Comparison of ENCODE assay signal across 1 cellular context in genomic region chr6:18154507-18155272, GRCh38.
TF ChIP-seq lines count a peak whose summit lies in the region.

TPMT (minus strand) TSS chr6:18155077; CDS start chr6:18149127, 5,950 bp downstream.

TF ChIP-seq in HepG2, 621 proteins besides CTCF, POLR2A, EP300 and RAD21 (continued from another document and continues in another):
- TF ChIP-seq, protein P1, sequence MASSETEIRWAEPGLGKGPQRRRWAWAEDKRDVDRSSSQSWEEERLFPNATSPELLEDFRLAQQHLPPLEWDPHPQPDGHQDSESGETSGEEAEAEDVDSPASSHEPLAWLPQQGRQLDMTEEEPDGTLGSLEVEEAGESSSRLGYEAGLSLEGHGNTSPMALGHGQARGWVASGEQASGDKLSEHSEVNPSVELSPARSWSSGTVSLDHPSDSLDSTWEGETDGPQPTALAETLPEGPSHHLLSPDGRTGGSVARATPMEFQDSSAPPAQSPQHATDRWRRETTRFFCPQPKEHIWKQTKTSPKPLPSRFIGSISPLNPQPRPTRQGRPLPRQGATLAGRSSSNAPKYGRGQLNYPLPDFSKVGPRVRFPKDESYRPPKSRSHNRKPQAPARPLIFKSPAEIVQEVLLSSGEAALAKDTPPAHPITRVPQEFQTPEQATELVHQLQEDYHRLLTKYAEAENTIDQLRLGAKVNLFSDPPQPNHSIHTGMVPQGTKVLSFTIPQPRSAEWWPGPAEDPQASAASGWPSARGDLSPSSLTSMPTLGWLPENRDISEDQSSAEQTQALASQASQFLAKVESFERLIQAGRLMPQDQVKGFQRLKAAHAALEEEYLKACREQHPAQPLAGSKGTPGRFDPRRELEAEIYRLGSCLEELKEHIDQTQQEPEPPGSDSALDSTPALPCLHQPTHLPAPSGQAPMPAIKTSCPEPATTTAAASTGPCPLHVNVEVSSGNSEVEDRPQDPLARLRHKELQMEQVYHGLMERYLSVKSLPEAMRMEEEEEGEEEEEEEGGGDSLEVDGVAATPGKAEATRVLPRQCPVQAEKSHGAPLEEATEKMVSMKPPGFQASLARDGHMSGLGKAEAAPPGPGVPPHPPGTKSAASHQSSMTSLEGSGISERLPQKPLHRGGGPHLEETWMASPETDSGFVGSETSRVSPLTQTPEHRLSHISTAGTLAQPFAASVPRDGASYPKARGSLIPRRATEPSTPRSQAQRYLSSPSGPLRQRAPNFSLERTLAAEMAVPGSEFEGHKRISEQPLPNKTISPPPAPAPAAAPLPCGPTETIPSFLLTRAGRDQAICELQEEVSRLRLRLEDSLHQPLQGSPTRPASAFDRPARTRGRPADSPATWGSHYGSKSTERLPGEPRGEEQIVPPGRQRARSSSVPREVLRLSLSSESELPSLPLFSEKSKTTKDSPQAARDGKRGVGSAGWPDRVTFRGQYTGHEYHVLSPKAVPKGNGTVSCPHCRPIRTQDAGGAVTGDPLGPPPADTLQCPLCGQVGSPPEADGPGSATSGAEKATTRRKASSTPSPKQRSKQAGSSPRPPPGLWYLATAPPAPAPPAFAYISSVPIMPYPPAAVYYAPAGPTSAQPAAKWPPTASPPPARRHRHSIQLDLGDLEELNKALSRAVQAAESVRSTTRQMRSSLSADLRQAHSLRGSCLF (CRISPR knock-in tag; IDR thresholded peaks at IDR 0.05; ENCODE audit: borderline replicate concordance) = no peak
- no peak for TF ChIP-seq BHLHE40 (IDR thresholded peaks at IDR 0.05; ENCODE audit: low read length)
- TF ChIP-seq ZSCAN12 (CRISPR knock-in tag; IDR thresholded peaks at IDR 0.05) = no peak
- TF ChIP-seq ISL2 (CRISPR knock-in tag; IDR thresholded peaks at IDR 0.05) = no peak; the same call in 1 of the 2 replicates
- TF ChIP-seq PHF5A (CRISPR knock-in tag; IDR thresholded peaks at IDR 0.05; ENCODE audit: low read depth, unreplicated experiment) = no peak
- TF ChIP-seq ZNF777 (CRISPR knock-in tag; IDR thresholded peaks at IDR 0.05) = no peak
- TF ChIP-seq ONECUT2 (CRISPR knock-in tag; IDR thresholded peaks at IDR 0.05) = no peak
- TF ChIP-seq MXI1 (IDR thresholded peaks at IDR 0.05; ENCODE audit: borderline replicate concordance, low read depth, low read length) = 0 out of 3 replicates have a peak, but pooled peaks have one; percentile 40
- TF ChIP-seq, protein P2, sequence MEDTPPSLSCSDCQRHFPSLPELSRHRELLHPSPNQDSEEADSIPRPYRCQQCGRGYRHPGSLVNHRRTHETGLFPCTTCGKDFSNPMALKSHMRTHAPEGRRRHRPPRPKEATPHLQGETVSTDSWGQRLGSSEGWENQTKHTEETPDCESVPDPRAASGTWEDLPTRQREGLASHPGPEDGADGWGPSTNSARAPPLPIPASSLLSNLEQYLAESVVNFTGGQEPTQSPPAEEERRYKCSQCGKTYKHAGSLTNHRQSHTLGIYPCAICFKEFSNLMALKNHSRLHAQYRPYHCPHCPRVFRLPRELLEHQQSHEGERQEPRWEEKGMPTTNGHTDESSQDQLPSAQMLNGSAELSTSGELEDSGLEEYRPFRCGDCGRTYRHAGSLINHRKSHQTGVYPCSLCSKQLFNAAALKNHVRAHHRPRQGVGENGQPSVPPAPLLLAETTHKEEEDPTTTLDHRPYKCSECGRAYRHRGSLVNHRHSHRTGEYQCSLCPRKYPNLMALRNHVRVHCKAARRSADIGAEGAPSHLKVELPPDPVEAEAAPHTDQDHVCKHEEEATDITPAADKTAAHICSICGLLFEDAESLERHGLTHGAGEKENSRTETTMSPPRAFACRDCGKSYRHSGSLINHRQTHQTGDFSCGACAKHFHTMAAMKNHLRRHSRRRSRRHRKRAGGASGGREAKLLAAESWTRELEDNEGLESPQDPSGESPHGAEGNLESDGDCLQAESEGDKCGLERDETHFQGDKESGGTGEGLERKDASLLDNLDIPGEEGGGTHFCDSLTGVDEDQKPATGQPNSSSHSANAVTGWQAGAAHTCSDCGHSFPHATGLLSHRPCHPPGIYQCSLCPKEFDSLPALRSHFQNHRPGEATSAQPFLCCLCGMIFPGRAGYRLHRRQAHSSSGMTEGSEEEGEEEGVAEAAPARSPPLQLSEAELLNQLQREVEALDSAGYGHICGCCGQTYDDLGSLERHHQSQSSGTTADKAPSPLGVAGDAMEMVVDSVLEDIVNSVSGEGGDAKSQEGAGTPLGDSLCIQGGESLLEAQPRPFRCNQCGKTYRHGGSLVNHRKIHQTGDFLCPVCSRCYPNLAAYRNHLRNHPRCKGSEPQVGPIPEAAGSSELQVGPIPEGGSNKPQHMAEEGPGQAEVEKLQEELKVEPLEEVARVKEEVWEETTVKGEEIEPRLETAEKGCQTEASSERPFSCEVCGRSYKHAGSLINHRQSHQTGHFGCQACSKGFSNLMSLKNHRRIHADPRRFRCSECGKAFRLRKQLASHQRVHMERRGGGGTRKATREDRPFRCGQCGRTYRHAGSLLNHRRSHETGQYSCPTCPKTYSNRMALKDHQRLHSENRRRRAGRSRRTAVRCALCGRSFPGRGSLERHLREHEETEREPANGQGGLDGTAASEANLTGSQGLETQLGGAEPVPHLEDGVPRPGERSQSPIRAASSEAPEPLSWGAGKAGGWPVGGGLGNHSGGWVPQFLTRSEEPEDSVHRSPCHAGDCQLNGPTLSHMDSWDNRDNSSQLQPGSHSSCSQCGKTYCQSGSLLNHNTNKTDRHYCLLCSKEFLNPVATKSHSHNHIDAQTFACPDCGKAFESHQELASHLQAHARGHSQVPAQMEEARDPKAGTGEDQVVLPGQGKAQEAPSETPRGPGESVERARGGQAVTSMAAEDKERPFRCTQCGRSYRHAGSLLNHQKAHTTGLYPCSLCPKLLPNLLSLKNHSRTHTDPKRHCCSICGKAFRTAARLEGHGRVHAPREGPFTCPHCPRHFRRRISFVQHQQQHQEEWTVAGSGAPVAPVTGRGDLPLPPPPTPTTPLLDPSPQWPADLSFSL (CRISPR knock-in tag; IDR thresholded peaks at IDR 0.05) = no peak
- TF ChIP-seq HES4 (CRISPR knock-in tag; IDR thresholded peaks at IDR 0.05; ENCODE audit: borderline replicate concordance) = no peak
- peak; percentile 66 for TF ChIP-seq ZNF781 (CRISPR knock-in tag; IDR thresholded peaks at IDR 0.05; ENCODE audit: borderline replicate concordance, not compliant biosample characterization)
- no peak for TF ChIP-seq ZNF24 (IDR thresholded peaks at IDR 0.05)
- TF ChIP-seq ZNF382 (CRISPR knock-in tag; IDR thresholded peaks at IDR 0.05; ENCODE audit: borderline replicate concordance) = no peak
- TF ChIP-seq ZNF367 (CRISPR knock-in tag; IDR thresholded peaks at IDR 0.05; ENCODE audit: borderline replicate concordance) = no peak
- TF ChIP-seq SMAD1 (CRISPR knock-in tag; IDR thresholded peaks at IDR 0.05; ENCODE audit: borderline replicate concordance, low read depth) = peak; percentile 30; the same call in 1 of the 2 replicates
- TF ChIP-seq ELF3 (CRISPR knock-in tag; IDR thresholded peaks at IDR 0.05) = peak; percentile 3
- TF ChIP-seq SP1 (IDR thresholded peaks at IDR 0.05) = no peak
- TF ChIP-seq SP1 (CRISPR knock-in tag; IDR thresholded peaks at IDR 0.05) = no peak
- TF ChIP-seq EEA1 (CRISPR knock-in tag; IDR thresholded peaks at IDR 0.05; ENCODE audit: borderline replicate concordance) = no peak
- TF ChIP-seq HOXA9 (CRISPR knock-in tag; IDR thresholded peaks at IDR 0.05; ENCODE audit: borderline replicate concordance) = peak; percentile 62; the same call in 1 of the 2 replicates
- TF ChIP-seq POLR2AphosphoS5 (IDR thresholded peaks at IDR 0.05; ENCODE audit: low read depth, low read length) = peak; percentile 77
- no peak for TF ChIP-seq MAFG (CRISPR knock-in tag; IDR thresholded peaks at IDR 0.05)
- no peak; the same call in 1 of the 2 replicates for TF ChIP-seq ZNF747 (CRISPR knock-in tag; IDR thresholded peaks at IDR 0.05; ENCODE audit: borderline replicate concordance)
- no peak for TF ChIP-seq PAX8 (CRISPR knock-in tag; IDR thresholded peaks at IDR 0.05; ENCODE audit: borderline replicate concordance)
- TF ChIP-seq FIP1L1 (IDR thresholded peaks at IDR 0.05; ENCODE audit: borderline replicate concordance, insufficient read depth, low read depth, low read length) = no peak
- peak; percentile 78 for TF ChIP-seq TAF1 (CRISPR knock-in tag; IDR thresholded peaks at IDR 0.05)
- no peak for TF ChIP-seq PAF1 (CRISPR knock-in tag; IDR thresholded peaks at IDR 0.05)
- TF ChIP-seq KMT2B (CRISPR knock-in tag; IDR thresholded peaks at IDR 0.05) = peak; percentile 70
- no peak for TF ChIP-seq STAT5B (CRISPR knock-in tag; IDR thresholded peaks at IDR 0.05)
- TF ChIP-seq ZNF280D (CRISPR knock-in tag; IDR thresholded peaks at IDR 0.05) = 0 out of 2 replicates have a peak, but pooled peaks have one; percentile 61
- TF ChIP-seq ZNF10 (CRISPR knock-in tag; IDR thresholded peaks at IDR 0.05; ENCODE audit: borderline replicate concordance, low read depth) = no peak
- TF ChIP-seq ZNF761 (CRISPR knock-in tag; conservative IDR thresholded peaks at IDR 0.05) = no peak
- TF ChIP-seq MIER2 (CRISPR knock-in tag; IDR thresholded peaks at IDR 0.05) = no peak
- TF ChIP-seq, protein P3, sequence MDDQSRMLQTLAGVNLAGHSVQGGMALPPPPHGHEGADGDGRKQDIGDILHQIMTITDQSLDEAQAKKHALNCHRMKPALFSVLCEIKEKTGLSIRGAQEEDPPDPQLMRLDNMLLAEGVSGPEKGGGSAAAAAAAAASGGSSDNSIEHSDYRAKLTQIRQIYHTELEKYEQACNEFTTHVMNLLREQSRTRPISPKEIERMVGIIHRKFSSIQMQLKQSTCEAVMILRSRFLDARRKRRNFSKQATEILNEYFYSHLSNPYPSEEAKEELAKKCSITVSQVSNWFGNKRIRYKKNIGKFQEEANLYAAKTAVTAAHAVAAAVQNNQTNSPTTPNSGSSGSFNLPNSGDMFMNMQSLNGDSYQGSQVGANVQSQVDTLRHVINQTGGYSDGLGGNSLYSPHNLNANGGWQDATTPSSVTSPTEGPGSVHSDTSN (CRISPR knock-in tag; IDR thresholded peaks at IDR 0.05; ENCODE audit: borderline replicate concordance) = no peak
- no peak for TF ChIP-seq AGO2 (optimal IDR thresholded peaks at IDR 0.05; ENCODE audit: low read depth, low read length)
- no peak for TF ChIP-seq ZNF569 (CRISPR knock-in tag; IDR thresholded peaks at IDR 0.05; ENCODE audit: borderline replicate concordance)
- TF ChIP-seq ZSCAN20 (CRISPR knock-in tag; IDR thresholded peaks at IDR 0.05; ENCODE audit: borderline replicate concordance) = no peak
- peak; percentile 40; the same call in 1 of the 2 replicates for TF ChIP-seq IKZF5 (CRISPR knock-in tag; IDR thresholded peaks at IDR 0.05)
- no peak for TF ChIP-seq BRCA1 (CRISPR knock-in tag; IDR thresholded peaks at IDR 0.05)
- no peak for TF ChIP-seq ZNF205 (CRISPR knock-in tag; IDR thresholded peaks at IDR 0.05)
- no peak for TF ChIP-seq ZNF790 (CRISPR knock-in tag; IDR thresholded peaks at IDR 0.05; ENCODE audit: borderline replicate concordance)
- TF ChIP-seq CREB3 (CRISPR knock-in tag; IDR thresholded peaks at IDR 0.05) = no peak
- TF ChIP-seq RCOR2 (CRISPR knock-in tag; IDR thresholded peaks at IDR 0.05) = no peak
- no peak for TF ChIP-seq CSRNP1 (CRISPR knock-in tag; IDR thresholded peaks at IDR 0.05)
- TF ChIP-seq KAT7 (CRISPR knock-in tag; IDR thresholded peaks at IDR 0.05; ENCODE audit: borderline replicate concordance) = peak; percentile 44; the same call in 1 of the 2 replicates
- no peak for TF ChIP-seq ZFP37 (CRISPR knock-in tag; IDR thresholded peaks at IDR 0.05; ENCODE audit: borderline replicate concordance)
- no peak for TF ChIP-seq TP53 (CRISPR knock-in tag; conservative IDR thresholded peaks at IDR 0.05)
